Comparison of ENCODE assay signal across 12 cellular contexts in the genomic region with DNA sequence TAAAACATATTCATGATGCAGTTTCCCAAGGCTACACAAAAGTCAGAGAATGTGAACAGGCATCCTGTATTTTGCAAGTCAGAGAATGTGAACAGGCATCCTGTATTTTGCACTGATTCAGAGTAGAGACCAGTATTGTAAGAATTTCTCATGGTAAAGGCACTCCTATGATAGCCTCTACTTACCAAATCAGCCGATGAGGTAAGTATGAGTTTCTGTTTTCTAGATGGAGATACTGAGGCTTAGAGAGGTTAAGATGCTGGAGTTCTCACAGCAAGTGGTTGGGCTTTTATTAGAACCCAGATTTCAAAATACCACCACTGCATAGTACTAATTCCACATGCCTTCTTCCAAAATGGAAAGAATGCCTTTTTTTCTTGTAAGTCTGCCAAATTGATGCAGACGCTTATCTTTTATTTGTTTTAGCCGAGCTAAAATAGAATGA. TPM values are rescaled to one million over a fixed set of nuclear protein-coding genes. Genes with fewer than 3 reads are reported as not detected.
A peak's percentile ranks its signal among the peaks of the same experiment; 100 is the strongest.
DNase-seq lines count a peak whose midpoint lies in the region; ATAC-seq and TF ChIP-seq lines count a peak whose summit lies in the region.
"Had no signal": no experiment of that assay in that cellular context is flagged by ENCODE, and none has a peak within 500 bp of the region (broad histone marks: within the 10 kb centered on the region; RNA-seq: fewer than 3 reads in every experiment).

No MANE protein-coding gene starts in this region.

- WGBS in transverse colon (ENCODE audit: low coverage in 1 of 2), 2 donors: 34 to 38% methylated on average over 3 of the region's 3 CpGs

- DNase-seq in right atrium auricular region (ENCODE audit: low spot score) (no peak), left ventricle myocardium superior (no peak), ascending aorta (ENCODE audit: low spot score in 2 of 2) (no peak), iris pigment epithelial cell (ENCODE audit: low read depth) (peak; percentile 90), transverse colon (no peak), dorsolateral prefrontal cortex (no peak), NCI-H1930 (lab: John Stamatoyannopoulos, UW) (no peak), NCI-H345 (lab: John Stamatoyannopoulos, UW) (no peak)
- DNase-seq: activated CD4-positive, alpha-beta T cell treated with anti-CD3 and anti-CD28 coated beads, Interleukin-2, amount 10 ng/mL, durations not matched to agents 7 days and 5 days; DND-41; NCI-H2029 treated with DMSO at 0.1 percent for 48 hours; spleen had no signal

- ATAC-seq in left ventricle myocardium superior: no peak

- TF ChIP-seq CTCF in right atrium auricular region (IDR thresholded peaks at IDR 0.05) (no peak), ascending aorta (IDR thresholded peaks at IDR 0.05) (no peak), transverse colon (IDR thresholded peaks at IDR 0.05) (no peak), dorsolateral prefrontal cortex (IDR thresholded peaks at IDR 0.05 in 54 of 56, conservative IDR thresholded peaks at IDR 0.05 in 2 of 56; ENCODE audit: low read depth in 1 of 56, partially characterized antibody in 56 of 56) (no peak)

- H3K27me3 ChIP-seq in right atrium auricular region (no peaks in the 10 kb centered on the region), ascending aorta (no peaks in the 10 kb centered on the region), transverse colon (no peaks in the 10 kb centered on the region), dorsolateral prefrontal cortex (no peaks in the 10 kb centered on the region)
- H3K27me3 ChIP-seq: spleen had no signal

- no peak for TF ChIP-seq POLR2A in transverse colon (IDR thresholded peaks at IDR 0.05)

- no peak for TF ChIP-seq EP300 in transverse colon (IDR thresholded peaks at IDR 0.05; ENCODE audit: low read depth)

- H3K27ac ChIP-seq in right atrium auricular region: peak overlapping the region; percentile 70 to 73
- H3K27ac ChIP-seq in ascending aorta: peak overlapping the region; percentile 86 to 91
- peak overlapping the region in 3 of 4 donors; percentile 33 to 58 (median 50) for H3K27ac ChIP-seq in transverse colon
- peak overlapping the region in 23 of 59 donors; percentile 0 to 83 (median 54) for H3K27ac ChIP-seq in dorsolateral prefrontal cortex

- H3K9me3 ChIP-seq in right atrium auricular region (no peaks in the 10 kb centered on the region), ascending aorta (no peaks in the 10 kb centered on the region), transverse colon (no peaks in the 10 kb centered on the region)
- H3K9me3 ChIP-seq: spleen had no signal

- in situ Hi-C loops in transverse colon (cut with MboI; ENCODE audit: low pct_ligation_motif_present in 1 of 4, low pct_unique_long_range_greater_than_20kb in 1 of 4, low sequenced_read_pairs in 3 of 4): no loop called here

- intact Hi-C loops in left ventricle myocardium superior (cut with micrococcal nuclease) (no loop called here), ascending aorta (cut with DNase I) (loop anchor here (1.0 to 10.0 kb wide), 6 partner anchors 12 to 1174 kb away; partner anchors contain the start of genes SLC25A30 and TSC22D1), transverse colon (cut with DNase I; ENCODE audit: low total_unique reads) (no loop called here), dorsolateral prefrontal cortex (cut with DNase I) (no loop called here)

- H3K4me3 ChIP-seq in right atrium auricular region: no peak overlapping the region
- H3K4me3 ChIP-seq in ascending aorta: peak overlapping the region in 1 of 2 donors; percentile 44
- no peak overlapping the region for H3K4me3 ChIP-seq in transverse colon
- peak overlapping the region in 2 of 59 donors; percentile 14 to 27 for H3K4me3 ChIP-seq in dorsolateral prefrontal cortex

- peaks cover 0 to 84% of the 10 kb centered on the region in 2 donors for H3K4me1 ChIP-seq in right atrium auricular region
- H3K4me1 ChIP-seq in ascending aorta: peaks cover 15 to 57% of the 10 kb centered on the region in 2 donors
- peaks cover 7 to 34% (median 12%) of the 10 kb centered on the region in 4 donors for H3K4me1 ChIP-seq in transverse colon

- H3K36me3 ChIP-seq in right atrium auricular region (no peaks in the 10 kb centered on the region), ascending aorta (peaks cover 0 to 3% of the 10 kb centered on the region in 2 donors), transverse colon (no peaks in the 10 kb centered on the region)
- H3K36me3 ChIP-seq: spleen had no signal

RNA-seq across cellular contexts. Expression of gene TPT1, which starts 12.3 kb away (rescaled TPM):
- 1,000 to 10,000 TPM; 2,150 to 2,159 TPM for total RNA-seq in right atrium auricular region
- 4,849 TPM for total RNA-seq in left ventricle myocardium superior
- 2,079 TPM for total RNA-seq in ascending aorta
- 1,000 to 10,000 TPM; 1,485 to 2,679 (median 2,380) TPM for total RNA-seq in transverse colon
- total RNA-seq in dorsolateral prefrontal cortex: 1,000 to 10,000 TPM in 26 of 120 experiments, 100 to 1,000 TPM in 94; 620 to 1,435 (median 896) TPM
